Comparison of ENCODE assay signal across 25 cellular contexts in the genomic region with DNA sequence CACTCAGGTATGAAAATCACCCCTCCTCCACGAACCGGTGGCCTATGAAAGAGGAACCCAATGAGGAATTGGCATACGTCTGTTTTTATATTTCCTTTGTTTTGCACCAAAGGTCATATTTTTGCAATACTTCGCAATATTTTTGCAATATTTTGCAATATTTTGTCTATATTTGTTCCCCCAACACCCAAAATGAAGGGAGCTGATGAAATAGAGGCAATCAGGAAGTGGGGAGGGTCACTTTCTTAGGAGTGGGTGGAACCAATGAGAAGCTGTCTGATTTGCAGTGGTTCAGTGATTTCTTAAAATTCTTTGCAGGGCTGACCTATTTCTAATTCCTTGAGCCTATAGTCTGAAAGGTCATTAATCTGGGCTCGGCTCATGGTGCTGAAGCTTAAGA.
"Had no signal": no experiment of that assay in that cellular context is flagged by ENCODE, and none has a peak within 500 bp of the region (broad histone marks: within the 10 kb centered on the region; RNA-seq: fewer than 3 reads in every experiment).

No MANE protein-coding gene starts in this region.

- DNase-seq: activated B cell treated with CpG ODN at 0.5 μM for 24 hours; activated CD4-positive, alpha-beta T cell treated with anti-CD3 and anti-CD28 coated beads for 36 hours; activated CD4-positive, alpha-beta T cell treated with anti-CD3 and anti-CD28 coated beads, Interleukin-2, amount 50 U/mL, for 4 hours; activated CD8-positive, alpha-beta memory T cell treated with anti-CD3 and anti-CD28 coated beads for 24 hours; activated CD8-positive, alpha-beta memory T cell treated with anti-CD3 and anti-CD28 coated beads, Interleukin-2, amount 50 U/mL, for 4 hours; activated naive CD4-positive, alpha-beta T cell treated with Interleukin-2 at 50 U/mL for 16 hours; activated naive CD8-positive, alpha-beta T cell treated with anti-CD3 and anti-CD28 coated beads for 36 hours; activated T-cell treated with anti-CD3 and anti-CD28 coated beads, Interleukin-2, amount 50 U/mL, for 24 hours; effector memory CD4-positive, alpha-beta T cell; foreskin keratinocyte; kidney; naive thymus-derived CD8-positive, alpha-beta T cell; small intestine; stimulated activated CD4-positive, alpha-beta T cell treated with anti-CD3 and anti-CD28 coated beads, Interleukin-2, amount 100 ng/mL, for 24 hours; stimulated activated naive B cell treated with anti-CD40 and anti-IgM and Interleukin-4, amounts not matched to agents 10 μg/mL and 1 μg/mL and 100 μg/mL, for 72 hours; transverse colon had no signal

- H3K36me3 ChIP-seq: breast epithelium, neural progenitor cell, transverse colon, vagina had no signal

- H3K9me3 Mint-ChIP-seq: activated B cell treated with CpG ODN at 0.5 μM for 24 hours; activated naive CD8-positive, alpha-beta T cell treated with anti-CD3 and anti-CD28 coated beads for 36 hours; activated T-cell treated with anti-CD3 and anti-CD28 coated beads, Interleukin-2, amount 50 U/mL, for 24 hours; activated T-helper 2 cell treated with anti-CD3 and anti-CD28 coated beads, Interferon-gamma antibody, Interleukin-2, Interleukin-4, amounts not matched to agents 10 μg/mL and 5 μg/mL and 100 μg/mL, durations not matched to agents 14 hours and 24 hours and 36 hours; central memory CD8-positive, alpha-beta T cell; neural progenitor cell had no signal

- H3K4me3 ChIP-seq: breast epithelium, lung, neural progenitor cell, transverse colon, vagina had no signal

- H3K4me1 ChIP-seq: breast epithelium, foreskin keratinocyte, transverse colon, vagina had no signal

- H3K36me3 Mint-ChIP-seq: activated naive CD8-positive, alpha-beta T cell treated with anti-CD3 and anti-CD28 coated beads for 36 hours; naive thymus-derived CD8-positive, alpha-beta T cell; neural progenitor cell; stimulated activated naive B cell treated with anti-CD40 and anti-IgM and Interleukin-4, amounts not matched to agents 10 μg/mL and 1 μg/mL and 100 μg/mL, for 72 hours had no signal

- H3K4me3 Mint-ChIP-seq: activated B cell treated with CpG ODN at 0.5 μM for 24 hours; activated CD4-positive, alpha-beta T cell treated with anti-CD3 and anti-CD28 coated beads for 36 hours; activated naive CD8-positive, alpha-beta T cell treated with anti-CD3 and anti-CD28 coated beads for 36 hours; activated T-cell treated with anti-CD3 and anti-CD28 coated beads, Interleukin-2, amount 50 U/mL, for 24 hours; central memory CD8-positive, alpha-beta T cell; naive thymus-derived CD8-positive, alpha-beta T cell; neural progenitor cell; stimulated activated naive B cell treated with anti-CD40 and anti-IgM and Interleukin-4, amounts not matched to agents 10 μg/mL and 1 μg/mL and 100 μg/mL, for 72 hours had no signal

- H3K27ac ChIP-seq: breast epithelium, foreskin keratinocyte, neural progenitor cell, transverse colon, vagina had no signal

- H3K27ac Mint-ChIP-seq: activated B cell treated with CpG ODN at 0.5 μM for 24 hours; activated CD4-positive, alpha-beta T cell treated with anti-CD3 and anti-CD28 coated beads for 36 hours; activated naive CD8-positive, alpha-beta T cell treated with anti-CD3 and anti-CD28 coated beads for 36 hours; activated T-cell treated with anti-CD3 and anti-CD28 coated beads, Interleukin-2, amount 50 U/mL, for 24 hours; activated T-helper 2 cell treated with anti-CD3 and anti-CD28 coated beads, Interferon-gamma antibody, Interleukin-2, Interleukin-4, amounts not matched to agents 10 μg/mL and 5 μg/mL and 100 μg/mL, durations not matched to agents 14 hours and 24 hours and 36 hours; neural progenitor cell; stimulated activated naive B cell treated with anti-CD40 and anti-IgM and Interleukin-4, amounts not matched to agents 10 μg/mL and 1 μg/mL and 100 μg/mL, for 72 hours had no signal

- H3K9me3 ChIP-seq: breast epithelium, transverse colon, vagina had no signal

- FAIRE-seq: colon, kidney, small intestine had no signal

- H3K4me1 Mint-ChIP-seq: activated B cell treated with CpG ODN at 0.5 μM for 24 hours; central memory CD8-positive, alpha-beta T cell; stimulated activated naive B cell treated with anti-CD40 and anti-IgM and Interleukin-4, amounts not matched to agents 10 μg/mL and 1 μg/mL and 100 μg/mL, for 72 hours had no signal

- H3K27me3 ChIP-seq: breast epithelium, foreskin keratinocyte, neural progenitor cell, transverse colon, vagina had no signal

- ATAC-seq: activated CD4-positive, alpha-beta T cell treated with anti-CD3 and anti-CD28 coated beads for 36 hours; foreskin keratinocyte; left lobe of liver; naive thymus-derived CD8-positive, alpha-beta T cell; sciatic nerve had no signal

- H3K27me3 Mint-ChIP-seq: stimulated activated naive B cell treated with anti-CD40 and anti-IgM and Interleukin-4, amounts not matched to agents 10 μg/mL and 1 μg/mL and 100 μg/mL, for 72 hours had no signal
